Comparison of ENCODE assay signal across 19 cellular contexts in the genomic region with DNA sequence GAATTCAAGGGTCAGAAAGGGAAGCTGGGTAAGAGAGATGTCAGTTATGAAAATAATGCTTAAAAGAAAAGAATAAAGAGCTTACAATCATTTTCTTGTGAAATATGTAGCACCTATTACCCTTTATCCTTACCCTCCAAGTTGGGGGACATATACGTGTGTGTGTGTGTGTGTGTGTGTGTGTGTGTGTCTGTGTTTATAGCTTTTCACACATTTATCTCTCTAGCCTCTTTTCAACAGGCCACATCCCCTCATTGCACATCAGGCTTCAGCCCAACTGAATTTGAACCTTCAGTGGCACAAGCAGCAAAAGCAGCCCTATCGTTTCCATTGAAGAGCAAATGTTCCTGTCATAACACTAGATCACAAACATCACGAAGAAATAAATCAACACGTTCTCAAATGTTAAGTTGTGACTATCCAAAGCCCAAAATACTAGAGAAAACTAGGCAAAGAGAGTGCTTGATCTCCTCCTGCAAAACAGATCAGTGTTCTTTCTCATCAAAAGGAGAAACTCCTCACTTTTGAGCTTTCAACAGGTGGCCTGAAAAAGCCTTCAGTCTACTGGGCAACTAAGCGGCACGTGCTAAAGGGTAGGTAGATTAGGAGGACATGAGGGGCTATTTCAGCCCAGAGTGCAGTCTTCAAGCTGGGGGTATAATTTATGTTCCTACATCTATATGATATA.
DNase-seq lines count a peak whose midpoint lies in the region; ATAC-seq and TF ChIP-seq lines count a peak whose summit lies in the region.
"Had no signal": no experiment of that assay in that cellular context is flagged by ENCODE, and none has a peak within 500 bp of the region (broad histone marks: within the 10 kb centered on the region; RNA-seq: fewer than 3 reads in every experiment).

No MANE protein-coding gene starts in this region.

- H3K79me2 ChIP-seq in neural progenitor cell (ENCODE audit: low read depth), result no peaks in the 10 kb centered on the region

- H3K27ac ChIP-seq in SJCRH30 (peak overlapping the region; percentile 29), neural progenitor cell (no peak overlapping the region)
- H3K27ac ChIP-seq: C4-2B, RWPE1, SJSA1 had no signal

- intact Hi-C loops in natural killer cell (cut with micrococcal nuclease), result no loop called here

- DNase-seq in natural killer cell (no peak), SJCRH30 (no peak), NOMO-1 treated with dmso at 0.1 percent for 144 hours (lab: John Stamatoyannopoulos, UW; ENCODE audit: unreplicated experiment) (no peak), neural progenitor cell (ENCODE audit: low spot score) (no peak), mesenteric fat pad (ENCODE audit: low spot score) (no peak)
- no peak for DNase-seq in natural killer cell treated with Interleukin-12 subunit alpha and Interleukin-12 subunit beta and Interleukin-15 and Interleukin-18, amount 100 ng/mL, for 72 hours (ENCODE audit: low spot score)
- DNase-seq: ACHN, HCEC 1CT, MM.1S, NCI-H1694 treated with DMSO at 0.1 percent for 48 hours, NCI-H2107, NCI-H524 treated with DMSO at 0.1 percent for 48 hours, PC-3, SW 1271 had no signal

- no peak overlapping the region for H2AFZ ChIP-seq in neural progenitor cell (replicated peaks)

- H3K4me1 Mint-ChIP-seq in natural killer cell, result peaks cover 20 to 28% of the 10 kb centered on the region in 2 donors
- H3K4me1 Mint-ChIP-seq in natural killer cell treated with Interleukin-12 subunit alpha and Interleukin-12 subunit beta and Interleukin-15 and Interleukin-18, amount 100 ng/mL, for 72 hours (ENCODE audit: low read depth in 2 of 2), result peaks cover 19 to 31% of the 10 kb centered on the region in 2 donors
- peaks cover 28% of the 10 kb centered on the region for H3K4me1 Mint-ChIP-seq in nephron
- H3K4me1 Mint-ChIP-seq in neural progenitor cell, result no peaks in the 10 kb centered on the region
- H3K4me1 Mint-ChIP-seq: GM23338 had no signal

- H3K9me3 ChIP-seq in SJCRH30 (replicated peaks) (no peaks in the 10 kb centered on the region), neural progenitor cell (ENCODE audit: low read depth) (no peaks in the 10 kb centered on the region)

- peak overlapping the region; percentile 28 for H3K4me3 Mint-ChIP-seq in natural killer cell
- no peak overlapping the region for H3K4me3 Mint-ChIP-seq in natural killer cell treated with Interleukin-12 subunit alpha and Interleukin-12 subunit beta and Interleukin-15 and Interleukin-18, amount 100 ng/mL, for 72 hours
- no peak overlapping the region for H3K4me3 Mint-ChIP-seq in nephron
- H3K4me3 Mint-ChIP-seq in neural progenitor cell, result no peak overlapping the region
- H3K4me3 Mint-ChIP-seq: GM23338 had no signal

- H3K9me3 Mint-ChIP-seq in natural killer cell (peaks cover 0 to under 1% of the 10 kb centered on the region in 2 donors), nephron (peaks cover 8% of the 10 kb centered on the region), neural progenitor cell (peaks cover under 1% of the 10 kb centered on the region)
- no peaks in the 10 kb centered on the region for H3K9me3 Mint-ChIP-seq in natural killer cell treated with Interleukin-12 subunit alpha and Interleukin-12 subunit beta and Interleukin-15 and Interleukin-18, amount 100 ng/mL, for 72 hours
- H3K9me3 Mint-ChIP-seq: GM23338 had no signal

- H3K36me3 Mint-ChIP-seq in natural killer cell, result peaks cover 3% of the 10 kb centered on the region
- H3K36me3 Mint-ChIP-seq in natural killer cell treated with Interleukin-12 subunit alpha and Interleukin-12 subunit beta and Interleukin-15 and Interleukin-18, amount 100 ng/mL, for 72 hours, result peaks cover 3% of the 10 kb centered on the region
- no peaks in the 10 kb centered on the region for H3K36me3 Mint-ChIP-seq in nephron (ENCODE audit: low read depth)
- H3K36me3 Mint-ChIP-seq in neural progenitor cell, result no peaks in the 10 kb centered on the region

- peak overlapping the region in 1 of 2 donors; percentile 45 for H3K27ac Mint-ChIP-seq in natural killer cell
- H3K27ac Mint-ChIP-seq in natural killer cell treated with Interleukin-12 subunit alpha and Interleukin-12 subunit beta and Interleukin-15 and Interleukin-18, amount 100 ng/mL, for 72 hours, result no peak overlapping the region
- H3K27ac Mint-ChIP-seq in nephron, result peak overlapping the region; percentile 64 to 70 (median 66)
- no peak overlapping the region for H3K27ac Mint-ChIP-seq in neural progenitor cell
- H3K27ac Mint-ChIP-seq: GM23338 had no signal

- no peak overlapping the region for H3K4me3 ChIP-seq in SJCRH30
- no peak overlapping the region for H3K4me3 ChIP-seq in neural progenitor cell
- H3K4me3 ChIP-seq: GM23338, SJSA1 had no signal

- H3K27me3 Mint-ChIP-seq in natural killer cell (ENCODE audit: low read depth in 2 of 2), result peaks cover 2 to 8% of the 10 kb centered on the region in 2 donors
- H3K27me3 Mint-ChIP-seq in natural killer cell treated with Interleukin-12 subunit alpha and Interleukin-12 subunit beta and Interleukin-15 and Interleukin-18, amount 100 ng/mL, for 72 hours, result no peaks in the 10 kb centered on the region
- H3K27me3 Mint-ChIP-seq in nephron (ENCODE audit: low read depth), result peaks cover 4% of the 10 kb centered on the region
- H3K27me3 Mint-ChIP-seq in neural progenitor cell (ENCODE audit: insufficient read depth, low read depth), result no peaks in the 10 kb centered on the region

- H4K20me1 ChIP-seq in neural progenitor cell (ENCODE audit: low read depth), result no peaks in the 10 kb centered on the region

- no peaks in the 10 kb centered on the region for H3F3A ChIP-seq in neural progenitor cell (ENCODE audit: low read depth)

- TF ChIP-seq CTCF in natural killer cell (IDR thresholded peaks at IDR 0.05), result no peak
- TF ChIP-seq CTCF in nephron (IDR thresholded peaks at IDR 0.05; ENCODE audit: unreplicated experiment in 3 of 3), result no peak
- TF ChIP-seq CTCF in neural progenitor cell (IDR thresholded peaks at IDR 0.05), result no peak

- ATAC-seq in natural killer cell, result peak; percentile 26 to 69 (median 66)
- ATAC-seq in natural killer cell treated with Interleukin-12 subunit alpha and Interleukin-12 subunit beta and Interleukin-15 and Interleukin-18, amount 100 ng/mL, for 72 hours, result no peak
- ATAC-seq: GM23338, PC-3 had no signal

- H3K27me3 ChIP-seq in SJCRH30 (no peaks in the 10 kb centered on the region), neural progenitor cell (no peaks in the 10 kb centered on the region)
- H3K27me3 ChIP-seq: SJSA1 had no signal

- H3K9ac ChIP-seq in neural progenitor cell, result no peak overlapping the region

- H3K4me2 ChIP-seq in neural progenitor cell, result no peak overlapping the region
- H3K4me2 ChIP-seq: GM23338 had no signal

- H3K4me1 ChIP-seq in SJCRH30 (peaks cover 15% of the 10 kb centered on the region), neural progenitor cell (no peaks in the 10 kb centered on the region)
- H3K4me1 ChIP-seq: SJSA1 had no signal

- H3K36me3 ChIP-seq in SJCRH30 (no peaks in the 10 kb centered on the region), neural progenitor cell (no peaks in the 10 kb centered on the region)
- H3K36me3 ChIP-seq: SJSA1 had no signal

Comparison
In these comparisons a context has a peak if more than half of its experiments do, and no peak if none do; other contexts are left out.
1. ATAC-seq: peak in natural killer cell (3 of 3); none in natural killer cell treated with Interleukin-12 subunit alpha and Interleukin-12 subunit beta and Interleukin-15 and Interleukin-18, amount 100 ng/mL, for 72 hours (0 of 2).
2. H3K27ac Mint-ChIP-seq: peak in nephron (3 of 3); none in natural killer cell treated with Interleukin-12 subunit alpha and Interleukin-12 subunit beta and Interleukin-15 and Interleukin-18, amount 100 ng/mL, for 72 hours (0 of 2) and neural progenitor cell (single experiment).